In the genomic region with DNA sequence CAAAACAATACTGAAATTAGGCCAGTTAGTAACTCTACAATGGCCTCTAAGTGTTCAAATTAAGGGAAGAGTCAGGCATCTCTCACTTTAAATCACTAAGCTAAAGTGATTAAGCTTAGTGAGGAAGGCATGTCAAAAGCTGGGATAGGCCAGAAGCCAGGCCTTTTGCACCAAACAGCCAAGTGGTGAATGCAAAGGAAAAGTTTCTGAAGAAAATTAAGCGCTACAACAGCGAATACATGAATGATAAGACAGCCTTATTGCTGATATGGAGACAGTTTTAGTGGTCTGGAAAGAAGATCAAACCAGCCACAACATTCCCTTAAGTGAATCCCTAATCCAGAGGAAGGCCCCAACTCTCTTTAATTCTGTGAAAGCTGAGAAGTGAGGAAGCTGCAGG, we compare ENCODE assay signal across 24 cellular contexts. TPM values are rescaled to one million over a fixed set of nuclear protein-coding genes. Genes with fewer than 3 reads are reported as not detected.
A peak's percentile ranks its signal among the peaks of the same experiment; 100 is the strongest.
DNase-seq lines count a peak whose midpoint lies in the region; ATAC-seq and TF ChIP-seq lines count a peak whose summit lies in the region.
"Had no signal": no experiment of that assay in that cellular context is flagged by ENCODE, and none has a peak within 500 bp of the region (broad histone marks: within the 10 kb centered on the region; RNA-seq: fewer than 3 reads in every experiment).

No MANE protein-coding gene starts in this region.

- H3K36me3 Mint-ChIP-seq in activated naive CD8-positive, alpha-beta T cell: peaks cover 8% of the 10 kb centered on the region
- peaks cover 69% of the 10 kb centered on the region for H3K36me3 Mint-ChIP-seq in activated naive CD8-positive, alpha-beta T cell treated with anti-CD3 and anti-CD28 coated beads, Interleukin-2, amount 50 U/mL, for 24 hours (ENCODE audit: low read depth)
- H3K36me3 Mint-ChIP-seq in endothelial cell (ENCODE audit: low read depth, unreplicated experiment): peaks cover 19% of the 10 kb centered on the region

- no peak overlapping the region for H3K9ac ChIP-seq in trophoblast cell (ENCODE audit: low read length)
- H3K9ac ChIP-seq: KMS-11 had no signal

- no peak overlapping the region for H4K8ac ChIP-seq in trophoblast cell (ENCODE audit: low read depth, low read length)

- no CpG with 5 or more reads among the region's 2 CpGs for WGBS in trophoblast cell (ENCODE audit: extremely low coverage, insufficient coverage, insufficient read length)
- 93 to 100% (median 98%) methylated on average over 2 of the region's 2 CpGs for WGBS in adrenal gland, 4 donors

- intact Hi-C loops in adrenal gland (cut with DNase I): no loop called here

- H3K9me3 ChIP-seq in trophoblast cell (ENCODE audit: insufficient read depth, low read depth, low read length): no peaks in the 10 kb centered on the region
- no peaks in the 10 kb centered on the region for H3K9me3 ChIP-seq in adrenal gland (replicated peaks in 1 of 3)
- H3K9me3 ChIP-seq: BE2C, colonic mucosa, gastroesophageal sphincter, tibial nerve had no signal

- H2BK12ac ChIP-seq in trophoblast cell (ENCODE audit: low read length): no peak overlapping the region

- H3K9me3 Mint-ChIP-seq in activated naive CD8-positive, alpha-beta T cell (ENCODE audit: low read depth): no peaks in the 10 kb centered on the region
- no peaks in the 10 kb centered on the region for H3K9me3 Mint-ChIP-seq in activated naive CD8-positive, alpha-beta T cell treated with anti-CD3 and anti-CD28 coated beads, Interleukin-2, amount 50 U/mL, for 24 hours
- H3K9me3 Mint-ChIP-seq in endothelial cell (ENCODE audit: unreplicated experiment): no peaks in the 10 kb centered on the region
- H3K9me3 Mint-ChIP-seq: activated T-cell treated with anti-CD3 and anti-CD28 coated beads, Interleukin-2, amount 50 U/mL, for 4 hours; T-helper 1 cell treated with Interleukin-12 subunit alpha and Interleukin-12 subunit beta and Interleukin-4 antibody, amounts not matched to agents 30 μg/mL and 1 μg/mL, for 36 hours had no signal

- H3K4me3 Mint-ChIP-seq in activated naive CD8-positive, alpha-beta T cell: peak overlapping the region; percentile 20
- no peak overlapping the region for H3K4me3 Mint-ChIP-seq in activated naive CD8-positive, alpha-beta T cell treated with anti-CD3 and anti-CD28 coated beads, Interleukin-2, amount 50 U/mL, for 24 hours
- no peak overlapping the region for H3K4me3 Mint-ChIP-seq in endothelial cell (ENCODE audit: unreplicated experiment)
- H3K4me3 Mint-ChIP-seq: activated T-cell treated with anti-CD3 and anti-CD28 coated beads, Interleukin-2, amount 50 U/mL, for 4 hours; T-helper 1 cell treated with Interleukin-12 subunit alpha and Interleukin-12 subunit beta and Interleukin-4 antibody, amounts not matched to agents 30 μg/mL and 1 μg/mL, for 36 hours had no signal

- TF ChIP-seq POLR2A in NB4 (IDR thresholded peaks at IDR 0.05; ENCODE audit: extremely low read depth, insufficient read length) (no peak), adrenal gland (IDR thresholded peaks at IDR 0.05) (no peak)

- H3K27ac Mint-ChIP-seq in activated naive CD8-positive, alpha-beta T cell: no peak overlapping the region
- no peak overlapping the region for H3K27ac Mint-ChIP-seq in activated naive CD8-positive, alpha-beta T cell treated with anti-CD3 and anti-CD28 coated beads, Interleukin-2, amount 50 U/mL, for 24 hours
- peak overlapping the region; percentile 37 for H3K27ac Mint-ChIP-seq in endothelial cell (ENCODE audit: unreplicated experiment)

- H2BK5ac ChIP-seq in trophoblast cell (ENCODE audit: low read depth, low read length, poor library complexity): no peak overlapping the region

- H3K79me2 ChIP-seq in trophoblast cell (ENCODE audit: control insufficient read depth, insufficient read depth, low read length, poor library complexity): peaks cover 2% of the 10 kb centered on the region

- H3K4me1 Mint-ChIP-seq in activated naive CD8-positive, alpha-beta T cell (ENCODE audit: low read depth): peaks cover 66% of the 10 kb centered on the region
- H3K4me1 Mint-ChIP-seq in activated naive CD8-positive, alpha-beta T cell treated with anti-CD3 and anti-CD28 coated beads, Interleukin-2, amount 50 U/mL, for 24 hours: peaks cover 55% of the 10 kb centered on the region
- peaks cover 9% of the 10 kb centered on the region for H3K4me1 Mint-ChIP-seq in endothelial cell (ENCODE audit: unreplicated experiment)

- H4K12ac ChIP-seq in trophoblast cell (ENCODE audit: low read depth, low read length): no peak overlapping the region

- no peak for DNase-seq in activated naive CD8-positive, alpha-beta T cell treated with anti-CD3 and anti-CD28 coated beads, Interleukin-2, amount 50 U/mL, for 24 hours
- DNase-seq in NB4 (ENCODE audit: low read depth): no peak
- no peak for DNase-seq in endothelial cell (ENCODE audit: low spot score)
- no peak for DNase-seq in trophoblast cell
- DNase-seq in SIG-M5 treated with dmso at 0.1 percent for 504 hours (lab: John Stamatoyannopoulos, UW; ENCODE audit: unreplicated experiment): no peak
- no peak for DNase-seq in adrenal gland
- DNase-seq: activated T-cell treated with anti-CD3 and anti-CD28 coated beads, Interleukin-2, amount 50 U/mL, for 4 hours; BE2C; colonic mucosa; hippocampal formation; left colon; mammary epithelial cell; NCI-H146; NCI-H2107; NCI-H446 treated with DMSO at 0.1 percent for 48 hours; RPMI8226; stimulated activated CD8-positive, alpha-beta memory T cell treated with anti-CD3 and anti-CD28 coated beads, Interleukin-4, amount 100 ng/mL, for 48 hours had no signal

- no peak overlapping the region for H2BK120ac ChIP-seq in trophoblast cell (ENCODE audit: insufficient read depth, low read length, poor library complexity)

- H3K18ac ChIP-seq in trophoblast cell (ENCODE audit: low read length): no peak overlapping the region

- H3K79me1 ChIP-seq in trophoblast cell (ENCODE audit: low read length): no peaks in the 10 kb centered on the region

- H3K14ac ChIP-seq in trophoblast cell (ENCODE audit: low read length): no peak overlapping the region

- H3K36me3 ChIP-seq in trophoblast cell (ENCODE audit: control insufficient read depth in 1 of 2, insufficient read depth in 2 of 2, low read length in 2 of 2): peaks cover 22 to 30% of the 10 kb centered on the region in 2 experiments
- H3K36me3 ChIP-seq in adrenal gland (replicated peaks in 1 of 2): peaks cover 0 to 7% of the 10 kb centered on the region in 2 donors
- H3K36me3 ChIP-seq: colonic mucosa had no signal

- no peaks in the 10 kb centered on the region for H3K27me3 Mint-ChIP-seq in activated naive CD8-positive, alpha-beta T cell
- no peaks in the 10 kb centered on the region for H3K27me3 Mint-ChIP-seq in activated naive CD8-positive, alpha-beta T cell treated with anti-CD3 and anti-CD28 coated beads, Interleukin-2, amount 50 U/mL, for 24 hours
- no peaks in the 10 kb centered on the region for H3K27me3 Mint-ChIP-seq in endothelial cell (ENCODE audit: unreplicated experiment)

- H2AK5ac ChIP-seq in trophoblast cell (ENCODE audit: low read length): no peak overlapping the region

- no peak overlapping the region for H2AFZ ChIP-seq in trophoblast cell (ENCODE audit: insufficient read depth, low read length, poor library complexity)

- no peak overlapping the region for H3K4ac ChIP-seq in trophoblast cell (ENCODE audit: low read depth, low read length)

- H3K23ac ChIP-seq in trophoblast cell (ENCODE audit: low read length): no peak overlapping the region

- ATAC-seq in activated naive CD8-positive, alpha-beta T cell treated with anti-CD3 and anti-CD28 coated beads, Interleukin-2, amount 50 U/mL, for 24 hours: no peak
- no peak for ATAC-seq in GM18861 (IDR thresholded peaks at IDR 0.05; ENCODE audit: unreplicated experiment)
- ATAC-seq: activated T-cell treated with anti-CD3 and anti-CD28 coated beads, Interleukin-2, amount 50 U/mL, for 4 hours; gastroesophageal sphincter; left colon had no signal

- peaks cover 2% of the 10 kb centered on the region for H3K27me3 ChIP-seq in trophoblast cell (ENCODE audit: insufficient read depth, low read length)
- H3K27me3 ChIP-seq in adrenal gland: no peaks in the 10 kb centered on the region
- H3K27me3 ChIP-seq: BE2C, colonic mucosa, gastroesophageal sphincter, tibial nerve had no signal

- H3K4me1 ChIP-seq in trophoblast cell (ENCODE audit: control insufficient read depth in 1 of 2, insufficient read depth in 2 of 2, low read length in 2 of 2): peaks cover 2% of the 10 kb centered on the region in 2 experiments
- peaks cover 0 to 11% of the 10 kb centered on the region in 2 donors for H3K4me1 ChIP-seq in adrenal gland (replicated peaks in 1 of 2)
- H3K4me1 ChIP-seq: BE2C, colonic mucosa had no signal

- TF ChIP-seq CTCF in NB4 (IDR thresholded peaks at IDR 0.05; ENCODE audit: low read depth, low read length) (no peak), endothelial cell (IDR thresholded peaks at IDR 0.05; ENCODE audit: unreplicated experiment) (no peak), adrenal gland (IDR thresholded peaks at IDR 0.05) (no peak)

- H3K4me3 ChIP-seq in NB4 (ENCODE audit: low read depth, low read length): peak overlapping the region; percentile 3
- H3K4me3 ChIP-seq in trophoblast cell (ENCODE audit: low read depth, low read length): no peak overlapping the region
- no peak overlapping the region for H3K4me3 ChIP-seq in adrenal gland
- H3K4me3 ChIP-seq: colonic mucosa, gastroesophageal sphincter, skin epidermis, tibial nerve had no signal

- H3K4me2 ChIP-seq in trophoblast cell (ENCODE audit: low read length): no peak overlapping the region
- H3K4me2 ChIP-seq: KMS-11 had no signal

- H4K91ac ChIP-seq in trophoblast cell (ENCODE audit: low read depth, low read length): no peak overlapping the region

- no peak overlapping the region for H3K27ac ChIP-seq in trophoblast cell (ENCODE audit: low read depth, low read length)
- H3K27ac ChIP-seq in adrenal gland: no peak overlapping the region
- H3K27ac ChIP-seq: colonic mucosa, gastroesophageal sphincter, KMS-11, tibial nerve had no signal

RNA-seq across cellular contexts. Expression of gene RFWD3, which starts 12.1 kb away (rescaled TPM):
- total RNA-seq in endothelial cell (ENCODE audit: unreplicated experiment) (43.8 TPM), adrenal gland (10 to 100 TPM in 7 of 8 donors, 1 to 10 TPM in 1; 8.0 to 27.1 (median 12.7) TPM)
- 26.9 and 27.8 TPM in 2 replicates for polyA plus RNA-seq in trophoblast cell (2013)
- polyA plus RNA-seq in adrenal gland: 1 to 10 TPM; 2.6 to 9.6 (median 5.8) TPM

RNA-seq across cellular contexts. Expression of gene MLKL, which starts 46.1 kb away (rescaled TPM):
- 12.3 TPM for total RNA-seq in endothelial cell (ENCODE audit: unreplicated experiment)
- polyA plus RNA-seq in trophoblast cell (2013): 0.05 and 0.06 TPM in 2 replicates
- total RNA-seq in adrenal gland: 10 to 100 TPM in 6 of 8 donors, 1 to 10 TPM in 2; 6.2 to 18.8 (median 11.0) TPM
- polyA plus RNA-seq in adrenal gland: 10 to 100 TPM in 2 of 3 donors, 1 to 10 TPM in 1; 7.9 to 26.1 (median 15.2) TPM

RNA-seq across cellular contexts. Expression of gene GLG1, which starts 47.6 kb away (rescaled TPM):
- total RNA-seq in endothelial cell (ENCODE audit: unreplicated experiment) (153 TPM), adrenal gland (100 to 1,000 TPM in 7 of 8 donors, 10 to 100 TPM in 1; 84.2 to 146 (median 136) TPM)
- 49.4 and 49.6 TPM in 2 replicates for polyA plus RNA-seq in trophoblast cell (2013)
- 10 to 100 TPM; 31.6 to 64.8 (median 33.3) TPM for polyA plus RNA-seq in adrenal gland
